In the genomic region with DNA sequence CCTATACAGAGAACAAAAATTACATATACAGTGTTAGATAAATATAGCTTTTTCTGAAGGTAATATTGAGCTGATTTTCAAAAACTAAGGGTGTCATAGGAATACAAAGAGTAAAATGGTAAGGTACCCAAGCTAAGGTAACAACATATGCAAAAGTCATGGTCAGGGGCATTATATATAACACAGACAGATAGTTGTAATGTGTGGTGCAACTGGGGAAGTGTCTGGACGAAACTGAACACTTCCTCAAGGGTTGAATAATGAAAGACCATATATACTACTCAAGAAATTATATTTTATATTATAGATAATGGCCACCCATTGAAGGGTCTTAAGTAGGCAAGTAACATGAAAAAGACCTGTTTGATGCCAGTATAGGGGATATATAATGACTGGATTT, we compare ENCODE assay signal across 1 cellular context.
TF ChIP-seq lines count a peak whose summit lies in the region.

No MANE protein-coding gene starts in this region.

TF ChIP-seq in GM12878, 131 proteins besides CTCF, POLR2A, EP300 and RAD21 (continued from another document):
- TF ChIP-seq, protein P1, sequence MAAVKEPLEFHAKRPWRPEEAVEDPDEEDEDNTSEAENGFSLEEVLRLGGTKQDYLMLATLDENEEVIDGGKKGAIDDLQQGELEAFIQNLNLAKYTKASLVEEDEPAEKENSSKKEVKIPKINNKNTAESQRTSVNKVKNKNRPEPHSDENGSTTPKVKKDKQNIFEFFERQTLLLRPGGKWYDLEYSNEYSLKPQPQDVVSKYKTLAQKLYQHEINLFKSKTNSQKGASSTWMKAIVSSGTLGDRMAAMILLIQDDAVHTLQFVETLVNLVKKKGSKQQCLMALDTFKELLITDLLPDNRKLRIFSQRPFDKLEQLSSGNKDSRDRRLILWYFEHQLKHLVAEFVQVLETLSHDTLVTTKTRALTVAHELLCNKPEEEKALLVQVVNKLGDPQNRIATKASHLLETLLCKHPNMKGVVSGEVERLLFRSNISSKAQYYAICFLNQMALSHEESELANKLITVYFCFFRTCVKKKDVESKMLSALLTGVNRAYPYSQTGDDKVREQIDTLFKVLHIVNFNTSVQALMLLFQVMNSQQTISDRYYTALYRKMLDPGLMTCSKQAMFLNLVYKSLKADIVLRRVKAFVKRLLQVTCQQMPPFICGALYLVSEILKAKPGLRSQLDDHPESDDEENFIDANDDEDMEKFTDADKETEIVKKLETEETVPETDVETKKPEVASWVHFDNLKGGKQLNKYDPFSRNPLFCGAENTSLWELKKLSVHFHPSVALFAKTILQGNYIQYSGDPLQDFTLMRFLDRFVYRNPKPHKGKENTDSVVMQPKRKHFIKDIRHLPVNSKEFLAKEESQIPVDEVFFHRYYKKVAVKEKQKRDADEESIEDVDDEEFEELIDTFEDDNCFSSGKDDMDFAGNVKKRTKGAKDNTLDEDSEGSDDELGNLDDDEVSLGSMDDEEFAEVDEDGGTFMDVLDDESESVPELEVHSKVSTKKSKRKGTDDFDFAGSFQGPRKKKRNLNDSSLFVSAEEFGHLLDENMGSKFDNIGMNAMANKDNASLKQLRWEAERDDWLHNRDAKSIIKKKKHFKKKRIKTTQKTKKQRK (IDR thresholded peaks at IDR 0.05; ENCODE audit: low read depth, low read length): no peak
